ENCODE assay signal across 1 cellular context in the genomic region with DNA sequence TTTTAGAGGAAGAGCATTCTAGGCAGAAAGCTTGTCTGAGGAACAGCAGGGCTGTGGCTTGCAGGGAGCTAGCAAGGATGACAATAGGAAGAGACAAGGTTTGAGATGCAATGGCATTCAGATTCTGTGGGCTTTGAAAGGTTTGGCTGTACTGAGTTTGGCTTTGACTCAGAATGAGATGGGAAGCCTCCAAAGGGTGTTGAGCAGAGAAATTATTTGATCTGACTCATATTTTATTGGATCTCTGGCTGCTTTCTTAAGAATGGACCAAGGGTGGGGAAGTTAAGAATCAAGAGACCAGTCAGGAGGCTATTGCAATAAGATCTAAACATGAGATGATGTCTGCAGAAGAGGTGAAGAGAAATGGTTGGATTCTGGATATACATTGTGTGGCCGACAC.
TF ChIP-seq lines count a peak whose summit lies in the region.

No MANE protein-coding gene starts in this region.

TF ChIP-seq in GM23338, 12 proteins besides CTCF, POLR2A, EP300 and RAD21 (continued from another document):
- TF ChIP-seq, protein P1, sequence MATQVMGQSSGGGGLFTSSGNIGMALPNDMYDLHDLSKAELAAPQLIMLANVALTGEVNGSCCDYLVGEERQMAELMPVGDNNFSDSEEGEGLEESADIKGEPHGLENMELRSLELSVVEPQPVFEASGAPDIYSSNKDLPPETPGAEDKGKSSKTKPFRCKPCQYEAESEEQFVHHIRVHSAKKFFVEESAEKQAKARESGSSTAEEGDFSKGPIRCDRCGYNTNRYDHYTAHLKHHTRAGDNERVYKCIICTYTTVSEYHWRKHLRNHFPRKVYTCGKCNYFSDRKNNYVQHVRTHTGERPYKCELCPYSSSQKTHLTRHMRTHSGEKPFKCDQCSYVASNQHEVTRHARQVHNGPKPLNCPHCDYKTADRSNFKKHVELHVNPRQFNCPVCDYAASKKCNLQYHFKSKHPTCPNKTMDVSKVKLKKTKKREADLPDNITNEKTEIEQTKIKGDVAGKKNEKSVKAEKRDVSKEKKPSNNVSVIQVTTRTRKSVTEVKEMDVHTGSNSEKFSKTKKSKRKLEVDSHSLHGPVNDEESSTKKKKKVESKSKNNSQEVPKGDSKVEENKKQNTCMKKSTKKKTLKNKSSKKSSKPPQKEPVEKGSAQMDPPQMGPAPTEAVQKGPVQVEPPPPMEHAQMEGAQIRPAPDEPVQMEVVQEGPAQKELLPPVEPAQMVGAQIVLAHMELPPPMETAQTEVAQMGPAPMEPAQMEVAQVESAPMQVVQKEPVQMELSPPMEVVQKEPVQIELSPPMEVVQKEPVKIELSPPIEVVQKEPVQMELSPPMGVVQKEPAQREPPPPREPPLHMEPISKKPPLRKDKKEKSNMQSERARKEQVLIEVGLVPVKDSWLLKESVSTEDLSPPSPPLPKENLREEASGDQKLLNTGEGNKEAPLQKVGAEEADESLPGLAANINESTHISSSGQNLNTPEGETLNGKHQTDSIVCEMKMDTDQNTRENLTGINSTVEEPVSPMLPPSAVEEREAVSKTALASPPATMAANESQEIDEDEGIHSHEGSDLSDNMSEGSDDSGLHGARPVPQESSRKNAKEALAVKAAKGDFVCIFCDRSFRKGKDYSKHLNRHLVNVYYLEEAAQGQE (IDR thresholded peaks at IDR 0.05; ENCODE audit: unreplicated experiment) = no peak
- no peak for TF ChIP-seq ZNF114 (CRISPR knock-in tag; IDR thresholded peaks at IDR 0.05)
